In the genomic region with DNA sequence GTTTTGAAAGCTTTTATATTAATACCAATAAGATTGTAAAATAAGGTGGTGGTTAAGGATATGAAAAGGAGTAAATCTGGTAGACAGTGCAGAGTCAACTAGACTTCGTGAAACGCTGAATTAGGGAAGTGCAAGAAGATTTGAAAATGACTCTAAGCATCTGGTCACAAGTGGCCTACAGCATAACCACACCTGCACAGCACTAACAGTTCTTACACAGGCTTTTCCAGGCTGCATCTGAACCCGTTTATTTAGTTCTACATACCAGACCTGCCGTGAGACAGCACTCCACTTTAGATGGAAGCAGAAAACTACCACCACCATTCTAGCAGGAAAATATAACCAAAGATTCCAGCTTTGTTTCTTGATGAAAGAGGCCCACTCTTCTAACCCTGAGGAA, we compare ENCODE assay signal across 8 cellular contexts. TPM values are rescaled to one million over a fixed set of nuclear protein-coding genes. Genes with fewer than 3 reads are reported as not detected.
DNase-seq lines count a peak whose midpoint lies in the region; ATAC-seq, FAIRE-seq and TF ChIP-seq lines count a peak whose summit lies in the region.

No MANE protein-coding gene starts in this region.

- H3K9me2 ChIP-seq in PC-9 (ENCODE audit: insufficient read depth), result no peaks in the 10 kb centered on the region

- TF ChIP-seq EP300 in HepG2 (IDR thresholded peaks at IDR 0.05; ENCODE audit: low read depth in 2 of 2, low read length in 2 of 2) (no peak), HepG2 (CRISPR knock-in tag; IDR thresholded peaks at IDR 0.05; ENCODE audit: borderline replicate concordance) (no peak)

- no peak overlapping the region for H3K27ac ChIP-seq in BLaER1
- no peak overlapping the region for H3K27ac ChIP-seq in PC-9
- no peak overlapping the region for H3K27ac ChIP-seq in HepG2 (ENCODE audit: extremely low read length, insufficient read depth, low read length)

- H3K4me3 ChIP-seq in BLaER1, result no peak overlapping the region
- peak overlapping the region; percentile 72; the same call in 1 of the 2 replicates for H3K4me3 ChIP-seq in PC-9
- no peak overlapping the region; a peak in 1 of 6 replicates for H3K4me3 ChIP-seq in HepG2 (replicated peaks in 1 of 3; ENCODE audit: insufficient read depth in 1 of 3, low read depth in 2 of 3, low read length in 3 of 3)

- TF ChIP-seq CTCF in PC-9 (conservative IDR thresholded peaks at IDR 0.05) (no peak), HepG2 (CRISPR knock-in tag; IDR thresholded peaks at IDR 0.05) (no peak)

- DNase-seq in PC-9 (no peak), HepG2 (ENCODE audit: low spot score) (no peak), UCSD-AML1 (lab: John Stamatoyannopoulos, UW; ENCODE audit: unreplicated experiment) (no peak), HCEC 1CT (no peak)
- no peak for DNase-seq in stimulated activated naive CD4-positive, alpha-beta T cell treated with Interleukin-2 at 50 U/mL for 16 hours (lab: John Stamatoyannopoulos, UW)

- ATAC-seq in GM21515 (IDR thresholded peaks at IDR 0.05; ENCODE audit: unreplicated experiment) (peak; percentile 36), HepG2 (no peak), HG03280 (IDR thresholded peaks at IDR 0.05; ENCODE audit: unreplicated experiment) (no peak)

- no peaks in the 10 kb centered on the region for H3K9me3 ChIP-seq in BLaER1
- H3K9me3 ChIP-seq in PC-9 (ENCODE audit: insufficient read depth, low read depth), result no peaks in the 10 kb centered on the region
- H3K9me3 ChIP-seq in HepG2 (ENCODE audit: low read length), result no peaks in the 10 kb centered on the region

- CTCF ChIA-PET in PC-9 (lab: Charles Lee), result interaction anchor here (0.6 kb wide), 1 partner anchor 155 kb away, joined by 3 read pairs; no protein-coding TSS in a partner anchor
- CTCF ChIA-PET in HepG2 (lab: Yijun Ruan, JAX; ENCODE audit: low intra/inter-chr PET ratio, low total read pairs), result no interaction called here

- no peak overlapping the region for H3K9ac ChIP-seq in BLaER1
- H3K9ac ChIP-seq in HepG2 (ENCODE audit: insufficient read depth, low read depth, low read length), result 0 out of 2 replicates have a peak overlapping the region, but pooled peaks have one; percentile 0

- peaks cover 10% of the 10 kb centered on the region for H3F3A ChIP-seq in PC-9 (ENCODE audit: insufficient read depth, low read depth)

- in situ Hi-C loops in HepG2 (cut with HindIII; ENCODE audit: extremely low pct_ligation_motif_present, low pct_unique_long_range_greater_than_20kb), result no loop called here

- intact Hi-C loops in PC-9 (cut with micrococcal nuclease; ENCODE audit: unreplicated experiment) (no loop called here), HepG2 (cut with micrococcal nuclease; ENCODE audit: unreplicated experiment) (no loop called here)

- H3K36me3 ChIP-seq in BLaER1 (no peaks in the 10 kb centered on the region), PC-9 (ENCODE audit: low read depth) (no peaks in the 10 kb centered on the region), HepG2 (replicated peaks in 1 of 2; ENCODE audit: control insufficient read depth in 1 of 2, insufficient read depth in 2 of 2, low read length in 2 of 2) (no peaks in the 10 kb centered on the region)

- no peak for TF ChIP-seq RAD21 in HepG2 (CRISPR knock-in tag; IDR thresholded peaks at IDR 0.05)

- H3K4me2 ChIP-seq in BLaER1 (peak overlapping the region; percentile 79), PC-9 (peak overlapping the region; percentile 83), HepG2 (ENCODE audit: low read depth, low read length) (peak overlapping the region; percentile 90)

- 59% methylated on average over 4 of the region's 4 CpGs for WGBS in HepG2 (ENCODE audit: low lambda C conversion rate)

- H3K4me1 ChIP-seq in BLaER1 (peaks cover 44% of the 10 kb centered on the region), PC-9 (replicated peaks; ENCODE audit: insufficient read depth) (peaks cover 32% of the 10 kb centered on the region), HepG2 (ENCODE audit: insufficient read depth, low read length) (peaks cover 30% of the 10 kb centered on the region)

- H2AFZ ChIP-seq in PC-9 (no peak overlapping the region), HepG2 (ENCODE audit: low read length) (no peak overlapping the region)

- H3K79me2 ChIP-seq in PC-9 (ENCODE audit: low read depth), result peaks cover 34% of the 10 kb centered on the region
- H3K79me2 ChIP-seq in HepG2 (ENCODE audit: insufficient read depth, low read length), result peaks cover 7% of the 10 kb centered on the region

- H4K20me1 ChIP-seq in BLaER1, result 0 out of 2 replicates have a peak, but pooled peaks cover 10% of the 10 kb centered on the region
- H4K20me1 ChIP-seq in PC-9 (ENCODE audit: insufficient read depth), result no peaks in the 10 kb centered on the region
- H4K20me1 ChIP-seq in HepG2 (ENCODE audit: insufficient read depth, low read length), result no peaks in the 10 kb centered on the region

- FAIRE-seq in HepG2 (lab: Jason Lieb, UNC), result no peak

- POLR2A ChIA-PET in PC-9 (lab: Charles Lee; ENCODE audit: unreplicated experiment), result interaction anchor here (0.7 kb wide), 1 partner anchor 74 kb away, joined by 7 read pairs; no protein-coding TSS in a partner anchor
- POLR2A ChIA-PET in HepG2 (lab: Yijun Ruan, JAX), result no interaction called here

- no TSS peak for BruUV-seq in PC-9 (replicated peaks; lab: Mats Ljungman, UMichigan)
- BruUV-seq in HepG2 (replicated peaks; lab: Mats Ljungman, UMichigan), result no TSS peak

- H3K27me3 ChIP-seq in BLaER1 (no peaks in the 10 kb centered on the region), PC-9 (ENCODE audit: insufficient read depth, low read depth) (no peaks in the 10 kb centered on the region), HepG2 (ENCODE audit: control insufficient read depth in 1 of 2, insufficient read depth in 2 of 2, low read length in 2 of 2) (no peaks in the 10 kb centered on the region; a peak in 1 of 5 replicates)

- no peak for TF ChIP-seq POLR2A in HepG2 (IDR thresholded peaks at IDR 0.05; ENCODE audit: insufficient read depth in 1 of 2, low read depth in 2 of 2, low read length in 2 of 2)

TF ChIP-seq in HepG2, 621 proteins besides CTCF, POLR2A, EP300 and RAD21 (continues in another document):
- TF ChIP-seq ZNF589 (CRISPR knock-in tag; conservative IDR thresholded peaks at IDR 0.05), result no peak
- TF ChIP-seq HNF1A (IDR thresholded peaks at IDR 0.05; ENCODE audit: low read depth), result no peak
- TF ChIP-seq HNF1A (CRISPR knock-in tag; IDR thresholded peaks at IDR 0.05; ENCODE audit: borderline replicate concordance), result no peak
- TF ChIP-seq ZNF607 (CRISPR knock-in tag; IDR thresholded peaks at IDR 0.05; ENCODE audit: borderline replicate concordance), result no peak
- TF ChIP-seq ZNF713 (CRISPR knock-in tag; IDR thresholded peaks at IDR 0.05), result no peak

RNA-seq across cellular contexts. Expression of gene DMXL2, which starts 1.9 kb away (rescaled TPM):
- total RNA-seq in PC-9 (2021) (25.5 and 29.8 TPM in 2 replicates), HepG2 (2016; rRNA removed; fragmentation: Illumina TruSeq; extraction: Trizol) (14.4 and 15.3 TPM in 2 replicates)
- 2.9 and 3.9 TPM in 2 replicates for total RNA-seq in HepG2 (2016; cell fraction: cytosol; rRNA removed; fragmentation: Illumina TruSeq; extraction: Trizol; ENCODE audit: low read depth)
- 10.5 and 14.9 TPM in 2 replicates for total RNA-seq in HepG2 (2016; cell fraction: insoluble cytoplasmic fraction; rRNA removed; fragmentation: Illumina TruSeq; extraction: Trizol)
- total RNA-seq in HepG2 (2016; cell fraction: membrane; rRNA removed; fragmentation: Illumina TruSeq; extraction: Trizol), result 3.6 and 5.3 TPM in 2 replicates
- 25.7 and 26.2 TPM in 2 replicates for total RNA-seq in HepG2 (2016; cell fraction: nucleus; rRNA removed; fragmentation: Illumina TruSeq; extraction: Trizol)
- polyA plus RNA-seq in HepG2 (2011; rRNA removed), result 11.6 and 11.8 TPM in 2 replicates
- polyA plus RNA-seq in HepG2 (2011; cell fraction: cytosol; rRNA removed), result 2.5 and 4.5 TPM in 2 replicates
- 24.4 and 27.0 TPM in 2 replicates for polyA plus RNA-seq in HepG2 (2011; cell fraction: nucleus; rRNA removed)
- polyA plus RNA-seq in HepG2 (2012), result 9.9 and 10.4 TPM in 2 replicates
- 0.51 and 0.75 TPM in 2 replicates for polyA plus RNA-seq in HepG2 (2016; cell fraction: cytosol; fragmentation: Illumina TruSeq; extraction: Trizol; ENCODE audit: low read depth)
- 11.1 and 13.6 TPM in 2 replicates for polyA plus RNA-seq in HepG2 (2016; cell fraction: insoluble cytoplasmic fraction; fragmentation: Illumina TruSeq; extraction: Trizol; ENCODE audit: low read depth)
- polyA plus RNA-seq in HepG2 (2016; cell fraction: membrane; fragmentation: Illumina TruSeq; extraction: Trizol; ENCODE audit: low read depth), result 1.6 and 2.1 TPM in 2 replicates
- 46.6 and 53.7 TPM in 2 replicates for polyA plus RNA-seq in HepG2 (2016; cell fraction: nucleus; fragmentation: Illumina TruSeq; extraction: Trizol; ENCODE audit: insufficient read depth, low read depth)
- polyA minus RNA-seq in HepG2 (2011; rRNA and poly(A)+ RNA removed; ENCODE audit: low replicate concordance), result 7.7 and 16.1 TPM in 2 replicates
- 6.0 and 11.5 TPM in 2 replicates for polyA minus RNA-seq in HepG2 (2011; cell fraction: cytosol; rRNA and poly(A)+ RNA removed)
- polyA minus RNA-seq in HepG2 (2011; cell fraction: nucleus; rRNA and poly(A)+ RNA removed), result 31.9 and 35.7 TPM in 2 replicates
